ENCODE assay signal across 8 cellular contexts in genomic region chr19:52370341-52370710, GRCh38. TPM values are rescaled to one million over a fixed set of nuclear protein-coding genes. Genes with fewer than 3 reads are reported as not detected.
DNase-seq lines count a peak whose midpoint lies in the region; ATAC-seq and TF ChIP-seq lines count a peak whose summit lies in the region.

No MANE protein-coding gene starts in this region.

- no peak overlapping the region for H2BK20ac ChIP-seq in H9 (ENCODE audit: low read depth, low read length, poor library complexity, severe bottlenecking)

- H3K9me3 ChIP-seq in H9 (ENCODE audit: control insufficient read depth, low read depth, low read length): peaks cover 17% of the 10 kb centered on the region
- peaks cover 6% of the 10 kb centered on the region for H3K9me3 ChIP-seq in right cardiac atrium (ENCODE audit: control insufficient read depth, low read length)
- H3K9me3 ChIP-seq in skeletal muscle tissue (ENCODE audit: control insufficient read depth in 3 of 3, low read length in 3 of 3): peaks cover 10 to 18% (median 10%) of the 10 kb centered on the region in 3 donors

- no peak overlapping the region for H2BK12ac ChIP-seq in H9 (ENCODE audit: insufficient read length, low read depth, low read length)

- peak overlapping the region; percentile 44 for H3K4me2 ChIP-seq in H9 (ENCODE audit: insufficient read depth, insufficient read length, low read length)

- no peak overlapping the region for H4K5ac ChIP-seq in H9 (ENCODE audit: insufficient read length, low read depth, low read length)

- H3K4me3 Mint-ChIP-seq in H9: no peak overlapping the region
- H3K4me3 Mint-ChIP-seq in activated T-helper 2 cell treated with anti-CD3 and anti-CD28 coated beads, Interferon-gamma antibody, Interleukin-2, Interleukin-4, amounts not matched to agents 10 μg/mL and 5 μg/mL and 100 μg/mL, durations not matched to agents 14 hours and 24 hours and 36 hours (ENCODE audit: low read depth): peak overlapping the region; percentile 84

- H4K20me1 ChIP-seq in H9 (ENCODE audit: control insufficient read depth, insufficient read depth, insufficient read length): no peaks in the 10 kb centered on the region

- H2AFZ ChIP-seq in H9 (ENCODE audit: low read length): no peak overlapping the region

- H3T11ph ChIP-seq in H9 (ENCODE audit: low read length): no peak overlapping the region

- H3K27ac Mint-ChIP-seq in H9: no peak overlapping the region
- H3K27ac Mint-ChIP-seq in activated T-helper 2 cell treated with anti-CD3 and anti-CD28 coated beads, Interferon-gamma antibody, Interleukin-2, Interleukin-4, amounts not matched to agents 10 μg/mL and 5 μg/mL and 100 μg/mL, durations not matched to agents 14 hours and 24 hours and 36 hours: peak overlapping the region; percentile 92

- no peak for ATAC-seq in right cardiac atrium
- ATAC-seq in HG03097 (IDR thresholded peaks at IDR 0.05; ENCODE audit: low FRiP score, unreplicated experiment): no peak

- H4K8ac ChIP-seq in H9 (replicated peaks; ENCODE audit: insufficient read length, low read depth, low read length): no peak overlapping the region

- H3K79me2 ChIP-seq in H9 (ENCODE audit: insufficient read depth, low read length): peaks cover 2% of the 10 kb centered on the region; the same call in 1 of the 2 replicates

- no peak overlapping the region for H3K23ac ChIP-seq in H9 (ENCODE audit: insufficient read length, low read depth, low read length)

- no peaks in the 10 kb centered on the region for H3K79me1 ChIP-seq in H9 (ENCODE audit: insufficient read depth, low read depth, low read length, poor library complexity, severe bottlenecking)

- no peak overlapping the region for H4K91ac ChIP-seq in H9 (ENCODE audit: insufficient read length, low read depth, low read length)

- H3K23me2 ChIP-seq in H9 (ENCODE audit: insufficient read length, low read depth, low read length, poor library complexity, severe bottlenecking): peaks cover 8% of the 10 kb centered on the region

- intact Hi-C loops in activated T-helper 2 cell treated with anti-CD3 and anti-CD28 coated beads, Interferon-gamma antibody, Interleukin-2, Interleukin-4, amounts not matched to agents 10 μg/mL and 5 μg/mL and 100 μg/mL, durations not matched to agents 14 hours and 24 hours and 36 hours (cut with micrococcal nuclease): no loop called here
- intact Hi-C loops in right cardiac atrium (cut with DNase I) (no loop called here), posterior vena cava (cut with DNase I) (no loop called here)

- H3K27me3 Mint-ChIP-seq in H9 (ENCODE audit: low read depth): no peaks in the 10 kb centered on the region; the same call in 1 of the 2 replicates
- H3K27me3 Mint-ChIP-seq in activated T-helper 2 cell treated with anti-CD3 and anti-CD28 coated beads, Interferon-gamma antibody, Interleukin-2, Interleukin-4, amounts not matched to agents 10 μg/mL and 5 μg/mL and 100 μg/mL, durations not matched to agents 14 hours and 24 hours and 36 hours (ENCODE audit: low read depth): no peaks in the 10 kb centered on the region

- no peak overlapping the region for H2BK15ac ChIP-seq in H9 (ENCODE audit: low read depth, low read length)

- H2BK120ac ChIP-seq in H9 (ENCODE audit: low read depth, low read length, poor library complexity, severe bottlenecking): no peak overlapping the region

- H3K36me3 ChIP-seq in skeletal muscle tissue (ENCODE audit: control insufficient read depth in 3 of 3, insufficient read depth in 3 of 3, low read length in 3 of 3): peaks cover 21 to 33% (median 24%) of the 10 kb centered on the region in 3 donors

- no CpG with 5 or more reads among the region's 7 CpGs for WGBS in H9 (ENCODE audit: extremely low coverage, insufficient read length, low lambda C conversion rate)
- WGBS in right cardiac atrium: 38% methylated on average over 7 of the region's 7 CpGs

- H3K18ac ChIP-seq in H9 (ENCODE audit: insufficient read length, low read depth, low read length): peak overlapping the region; percentile 96

- H3K4me1 Mint-ChIP-seq in H9: no peaks in the 10 kb centered on the region
- no peaks in the 10 kb centered on the region for H3K4me1 Mint-ChIP-seq in activated T-helper 2 cell treated with anti-CD3 and anti-CD28 coated beads, Interferon-gamma antibody, Interleukin-2, Interleukin-4, amounts not matched to agents 10 μg/mL and 5 μg/mL and 100 μg/mL, durations not matched to agents 14 hours and 24 hours and 36 hours (ENCODE audit: low read depth)

- H3K36me3 Mint-ChIP-seq in H9 (ENCODE audit: insufficient read depth in 1 of 3, low read depth in 3 of 3): peaks cover 36 to 55% (median 51%) of the 10 kb centered on the region in 3 experiments
- peaks cover 52% of the 10 kb centered on the region for H3K36me3 Mint-ChIP-seq in activated T-helper 2 cell treated with anti-CD3 and anti-CD28 coated beads, Interferon-gamma antibody, Interleukin-2, Interleukin-4, amounts not matched to agents 10 μg/mL and 5 μg/mL and 100 μg/mL, durations not matched to agents 14 hours and 24 hours and 36 hours (ENCODE audit: low read depth)

- no peak overlapping the region for H2BK5ac ChIP-seq in H9 (ENCODE audit: insufficient read length, low read length)

- TF ChIP-seq CTCF in H9 (conservative IDR thresholded peaks at IDR 0.05): no peak

- H3K14ac ChIP-seq in H9 (ENCODE audit: insufficient read depth, low read length): peak overlapping the region; percentile 98

- no peaks in the 10 kb centered on the region for H3K27me3 ChIP-seq in H9 (ENCODE audit: insufficient read depth, low read length)
- no peaks in the 10 kb centered on the region for H3K27me3 ChIP-seq in right cardiac atrium (ENCODE audit: control insufficient read depth, insufficient read depth)
- no peaks in the 10 kb centered on the region for H3K27me3 ChIP-seq in skeletal muscle tissue (ENCODE audit: control insufficient read depth in 3 of 3, insufficient read depth in 3 of 3, low read length in 3 of 3)

- DNase-seq in H9 (no peak), right cardiac atrium (no peak), posterior vena cava (ENCODE audit: low spot score) (no peak), T1000 (lab: John Stamatoyannopoulos, UW) (no peak), NOMO-1 treated with DMSO at 0.1 percent for 48 hours (lab: John Stamatoyannopoulos, UW; ENCODE audit: unreplicated experiment) (no peak)
- DNase-seq in activated T-helper 2 cell treated with anti-CD3 and anti-CD28 coated beads, Interferon-gamma antibody, Interleukin-2, Interleukin-4, amounts not matched to agents 10 μg/mL and 5 μg/mL and 100 μg/mL, durations not matched to agents 14 hours and 24 hours and 36 hours (ENCODE audit: low spot score): no peak

- H3K27ac ChIP-seq in H9 (ENCODE audit: insufficient read length, low read depth, low read length) (peak overlapping the region; percentile 24), right cardiac atrium (ENCODE audit: low read length) (peak overlapping the region; percentile 98), skeletal muscle tissue (ENCODE audit: low read depth, low read length) (peak overlapping the region; percentile 96)

- peak overlapping the region; percentile 90 for H3K9ac ChIP-seq in H9 (ENCODE audit: extremely low read depth, insufficient read length, low read length)
- H3K9ac ChIP-seq in skeletal muscle tissue (ENCODE audit: low read depth in 1 of 3, low read length in 3 of 3): peak overlapping the region; percentile 94 to 97 (median 96)

- H3K4me3 ChIP-seq in right cardiac atrium (ENCODE audit: low read length): peak overlapping the region; percentile 95
- H3K4me3 ChIP-seq in skeletal muscle tissue (ENCODE audit: low read length in 3 of 3): peak overlapping the region; percentile 95 to 96 (median 96)

- H3K4ac ChIP-seq in H9 (ENCODE audit: low read depth, low read length): peak overlapping the region; percentile 15; the same call in 1 of the 2 replicates

- peaks cover 72 to 86% of the 10 kb centered on the region in 2 experiments for H3K9me3 Mint-ChIP-seq in H9
- peaks cover 70% of the 10 kb centered on the region for H3K9me3 Mint-ChIP-seq in activated T-helper 2 cell treated with anti-CD3 and anti-CD28 coated beads, Interferon-gamma antibody, Interleukin-2, Interleukin-4, amounts not matched to agents 10 μg/mL and 5 μg/mL and 100 μg/mL, durations not matched to agents 14 hours and 24 hours and 36 hours

- no peak overlapping the region for H2AK5ac ChIP-seq in H9 (ENCODE audit: insufficient read length, low read length)

- H3K4me1 ChIP-seq in H9 (ENCODE audit: insufficient read depth, low read length) (peaks cover 2% of the 10 kb centered on the region; the same call in 1 of the 2 replicates), right cardiac atrium (ENCODE audit: control insufficient read depth, insufficient read depth, low read length) (no peaks in the 10 kb centered on the region), skeletal muscle tissue (ENCODE audit: control insufficient read depth in 3 of 3, insufficient read depth in 3 of 3, low read length in 3 of 3) (peaks cover 0 to 6% (median 3%) of the 10 kb centered on the region in 3 donors)

- no peak overlapping the region for H3K56ac ChIP-seq in H9 (ENCODE audit: insufficient read length, low read depth, low read length)

RNA-seq across cellular contexts. Expression of gene ZNF880, which starts 0.6 kb away (rescaled TPM):
- total RNA-seq in H9 (2021) (1.9 and 2.3 TPM in 2 replicates), right cardiac atrium (10 to 100 TPM; 18.1 to 24.1 (median 20.9) TPM), skeletal muscle tissue (30.8 TPM), posterior vena cava (10 to 100 TPM; 20.3 to 29.1 TPM)
- total RNA-seq in activated T-helper 2 cell treated with anti-CD3 and anti-CD28 coated beads, Interferon-gamma antibody, Interleukin-2, Interleukin-4, amounts not matched to agents 10 μg/mL and 5 μg/mL and 100 μg/mL, durations not matched to agents 14 hours and 24 hours and 36 hours: 8.1 and 10.0 TPM in 2 replicates
- 18.3 TPM for polyA plus RNA-seq in right cardiac atrium

RNA-seq across cellular contexts. Expression of gene ZNF528, which starts 27.3 kb away (rescaled TPM):
- total RNA-seq in H9 (2021) (0.81 TPM in 2 replicates), right cardiac atrium (10 to 100 TPM; 17.9 to 21.3 (median 19.4) TPM), skeletal muscle tissue (14.1 TPM), posterior vena cava (10 to 100 TPM; 15.9 to 24.8 TPM)
- 5.2 and 5.5 TPM in 2 replicates for total RNA-seq in activated T-helper 2 cell treated with anti-CD3 and anti-CD28 coated beads, Interferon-gamma antibody, Interleukin-2, Interleukin-4, amounts not matched to agents 10 μg/mL and 5 μg/mL and 100 μg/mL, durations not matched to agents 14 hours and 24 hours and 36 hours
- polyA plus RNA-seq in right cardiac atrium: 14.4 TPM

RNA-seq across cellular contexts. Expression of gene ZNF610, which starts 34.3 kb away (rescaled TPM):
- total RNA-seq in H9 (2021) (5.9 and 6.4 TPM in 2 replicates), right cardiac atrium (1 to 10 TPM; 1.4 to 3.4 (median 3.3) TPM), skeletal muscle tissue (5.7 TPM), posterior vena cava (1 to 10 TPM in 1 of 2 donors, under 1 TPM in 1; 0.76 to 1.1 TPM)
- 0.50 and 1.1 TPM in 2 replicates for total RNA-seq in activated T-helper 2 cell treated with anti-CD3 and anti-CD28 coated beads, Interferon-gamma antibody, Interleukin-2, Interleukin-4, amounts not matched to agents 10 μg/mL and 5 μg/mL and 100 μg/mL, durations not matched to agents 14 hours and 24 hours and 36 hours
- polyA plus RNA-seq in right cardiac atrium: 2.8 TPM

RNA-seq across cellular contexts. Expression of gene ZNF534, which starts 58.6 kb away (rescaled TPM):
- not detected in 2 replicates for total RNA-seq in H9 (2021)
- not detected in 2 replicates for total RNA-seq in activated T-helper 2 cell treated with anti-CD3 and anti-CD28 coated beads, Interferon-gamma antibody, Interleukin-2, Interleukin-4, amounts not matched to agents 10 μg/mL and 5 μg/mL and 100 μg/mL, durations not matched to agents 14 hours and 24 hours and 36 hours
- under 1 TPM; 0.50 to 0.59 (median 0.55) TPM for total RNA-seq in right cardiac atrium
- polyA plus RNA-seq in right cardiac atrium: 0.34 TPM
- total RNA-seq in skeletal muscle tissue: 0.52 TPM
- total RNA-seq in posterior vena cava: under 1 TPM in 1 of 2 donors, not detected in 1; 0.14 TPM

Comparison
In these comparisons a context has a peak if more than half of its experiments do, and no peak if none do; other contexts are left out.
1. H3K27ac ChIP-seq: peak in every context shown above with its lines; median percentile 98 in right cardiac atrium; 96 in skeletal muscle tissue; 24 in H9.